11 cellular contexts compared by ENCODE assay signal in genomic region chr2:131425191-131426021, GRCh38. TPM values are rescaled to one million over a fixed set of nuclear protein-coding genes. Genes with fewer than 3 reads are reported as not detected.
DNase-seq lines count a peak whose midpoint lies in the region; ATAC-seq and TF ChIP-seq lines count a peak whose summit lies in the region.
"Had no signal": no experiment of that assay in that cellular context is flagged by ENCODE, and none has a peak within 500 bp of the region (broad histone marks: within the 10 kb centered on the region; RNA-seq: fewer than 3 reads in every experiment).

No MANE protein-coding gene starts in this region.

- TF ChIP-seq CTCF in glutamatergic neuron (IDR thresholded peaks at IDR 0.05; ENCODE audit: partially characterized antibody, unreplicated experiment) (no peak), prostate gland (IDR thresholded peaks at IDR 0.05) (no peak)

- no peak overlapping the region for H3K27ac Mint-ChIP-seq in glutamatergic neuron (ENCODE audit: unreplicated experiment)

- peaks cover 10% of the 10 kb centered on the region for H3K36me3 Mint-ChIP-seq in glutamatergic neuron (ENCODE audit: unreplicated experiment)

- H3K9me3 Mint-ChIP-seq in glutamatergic neuron (ENCODE audit: unreplicated experiment), result peaks cover 2% of the 10 kb centered on the region

- WGBS in prostate gland, result 5% methylated on average over 34 of the region's 66 CpGs

- H3K27me3 ChIP-seq in prostate gland (replicated peaks; ENCODE audit: insufficient read depth), result no peaks in the 10 kb centered on the region

- no peaks in the 10 kb centered on the region for H3K36me3 ChIP-seq in prostate gland

- H3K4me3 Mint-ChIP-seq in glutamatergic neuron (ENCODE audit: unreplicated experiment), result peak overlapping the region; percentile 38

- H3K9me3 ChIP-seq in prostate gland, result no peaks in the 10 kb centered on the region

- DNase-seq in NCI-H510A (lab: John Stamatoyannopoulos, UW) (peak; percentile 18), NCI-H510A treated with DMSO at 0.1 percent for 48 hours (lab: John Stamatoyannopoulos, UW) (no peak), glutamatergic neuron (peak; percentile 37), prostate gland (ENCODE audit: low spot score) (no peak), midbrain (lab: John Stamatoyannopoulos, UW) (no peak), OCI-M1 (lab: John Stamatoyannopoulos, UW) (no peak), pons (ENCODE audit: low spot score) (no peak)

- peaks cover 7% of the 10 kb centered on the region for H3K27me3 Mint-ChIP-seq in glutamatergic neuron (ENCODE audit: unreplicated experiment)

- intact Hi-C loops in prostate gland (cut with DNase I), result no loop called here

- peak overlapping the region; percentile 9 to 31 for H3K4me3 ChIP-seq in prostate gland

- ATAC-seq in SK-N-SH treated with all-trans-retinoic acid at 6 μM for 48 hours, result peak; percentile 35; the same call in 2 of the 3 replicates

- TF ChIP-seq POLR2A in prostate gland (IDR thresholded peaks at IDR 0.05), result no peak

- no peaks in the 10 kb centered on the region for H3K4me1 ChIP-seq in prostate gland (replicated peaks)

- H3K27ac ChIP-seq in prostate gland, result no peak overlapping the region

- no peaks in the 10 kb centered on the region for H3K4me1 Mint-ChIP-seq in glutamatergic neuron (ENCODE audit: low read depth, unreplicated experiment)

TF ChIP-seq in SK-N-SH treated with all-trans-retinoic acid at 6 μM for 48 hours, 23 proteins besides CTCF, POLR2A, EP300 and RAD21:
- TF ChIP-seq RARB (CRISPR knock-in tag; IDR thresholded peaks at IDR 0.05) (no peak), ESRRG (CRISPR knock-in tag; IDR thresholded peaks at IDR 0.05) (no peak), GLIS3 (CRISPR knock-in tag; IDR thresholded peaks at IDR 0.05) (no peak), OSR1 (CRISPR knock-in tag; IDR thresholded peaks at IDR 0.05) (no peak), ZNF565 (CRISPR knock-in tag; conservative IDR thresholded peaks at IDR 0.05; ENCODE audit: low read depth) (no peak), ZFP3 (CRISPR knock-in tag; IDR thresholded peaks at IDR 0.05) (no peak), CREB5 (CRISPR knock-in tag; IDR thresholded peaks at IDR 0.05; ENCODE audit: low read depth) (no peak), ZNF8 (CRISPR knock-in tag; IDR thresholded peaks at IDR 0.05) (no peak), BACH2 (CRISPR knock-in tag; IDR thresholded peaks at IDR 0.05; ENCODE audit: borderline replicate concordance) (no peak), SNAI2 (CRISPR knock-in tag; IDR thresholded peaks at IDR 0.05) (no peak)

RNA-seq across cellular contexts. Expression of gene TUBA3D, which starts 50.5 kb away (rescaled TPM):
- total RNA-seq in glutamatergic neuron (ENCODE audit: unreplicated experiment) (not detected), prostate gland (10 to 100 TPM; 75.2 to 92.0 TPM)
- total RNA-seq: cerebellum, pulmonary artery endothelial cell, RPMI7951 had no signal

Comparison
In these comparisons a context has a peak if more than half of its experiments do, and no peak if none do; other contexts are left out.
1. DNase-seq: peak in NCI-H510A (single experiment) and glutamatergic neuron (single experiment); none in NCI-H510A treated with DMSO at 0.1 percent for 48 hours (single experiment), prostate gland (single experiment), midbrain (single experiment), OCI-M1 (single experiment) and pons (single experiment).
2. RNA of gene TUBA3D, which starts 50.5 kb away (total RNA-seq): 75.2 to 92.0 TPM in prostate gland; not detected in glutamatergic neuron (single experiment); every median in the first group is over 10 times any median in the second.